Comparison of ENCODE assay signal across 18 cellular contexts in the genomic region with DNA sequence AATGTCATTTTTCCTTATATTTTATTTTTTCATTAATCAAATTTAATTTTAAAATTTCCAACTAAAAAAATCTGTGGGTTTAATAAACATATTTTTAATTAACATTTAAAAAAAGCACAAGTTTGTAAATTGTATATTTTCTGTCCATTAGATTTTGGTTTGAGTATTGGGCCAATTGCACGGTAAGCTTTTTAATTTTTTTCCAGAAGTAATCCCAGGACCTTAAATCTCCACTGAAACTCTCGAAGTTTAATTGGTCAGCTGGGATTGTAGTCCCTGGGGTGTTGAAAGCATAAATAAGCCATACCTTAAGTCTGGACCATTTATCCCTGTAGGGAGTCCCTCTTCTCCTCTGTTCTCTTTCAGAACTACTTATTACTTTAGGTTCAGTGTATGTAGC. TPM values are rescaled to one million over a fixed set of nuclear protein-coding genes. Genes with fewer than 3 reads are reported as not detected.
"Had no signal": no experiment of that assay in that cellular context is flagged by ENCODE, and none has a peak within 500 bp of the region (broad histone marks: within the 10 kb centered on the region; RNA-seq: fewer than 3 reads in every experiment).

Gene OR2G6 (plus strand): TSS at position 301 of the 400 bp plus-strand sequence. CDS start 13,574 bp downstream, outside the sequence.

RNA-seq across cellular contexts. Expression of gene OR2G6, which starts in this region (rescaled TPM):
- total RNA-seq: natural killer cell, occipital lobe, osteoblast, posterior vena cava, pulmonary artery endothelial cell, right atrium auricular region, sciatic nerve, stomach, subcutaneous adipose tissue, temporal lobe, thoracic aorta, thyroid gland, tibial nerve, upper lobe of left lung, ureter, vagina had no signal
- polyA plus RNA-seq: neural cell, ovary, stomach had no signal
